In the genomic region with DNA sequence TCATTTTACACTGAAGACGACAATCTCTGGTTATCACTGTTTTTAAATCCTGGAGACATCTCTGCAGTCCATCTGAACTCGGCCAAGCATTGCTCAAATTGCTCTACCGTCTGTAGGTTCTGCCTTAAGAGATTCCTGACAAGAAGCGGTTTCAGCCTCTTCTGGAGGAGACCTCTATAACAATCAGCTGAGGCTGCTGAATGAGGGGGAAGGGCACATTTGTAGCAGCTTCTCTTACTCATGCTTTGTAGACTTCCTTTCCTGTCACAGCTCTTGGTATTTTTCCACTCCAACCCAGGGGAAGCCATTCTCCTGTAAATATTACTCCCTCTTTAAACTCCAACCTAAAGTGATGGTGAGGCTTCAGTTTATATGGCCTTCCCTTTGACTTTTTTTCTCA, we compare ENCODE assay signal across 8 cellular contexts. TPM values are rescaled to one million over a fixed set of nuclear protein-coding genes. Genes with fewer than 3 reads are reported as not detected.
A peak's percentile ranks its signal among the peaks of the same experiment; 100 is the strongest.
DNase-seq lines count a peak whose midpoint lies in the region; ATAC-seq and TF ChIP-seq lines count a peak whose summit lies in the region.

No MANE protein-coding gene starts in this region.

- POLR2A ChIA-PET in WTC11 (lab: Charles Lee) = interaction anchor here (1.5 kb wide), 1 partner anchor 72 kb away, joined by 3 read pairs; no protein-coding TSS in a partner anchor

- H3K9me2 ChIP-seq in hepatocyte (replicated peaks; ENCODE audit: insufficient read depth) = no peaks in the 10 kb centered on the region

- no peaks in the 10 kb centered on the region for H3K79me2 ChIP-seq in hepatocyte

- H2AFZ ChIP-seq in hepatocyte = no peak overlapping the region

- H3K27ac Mint-ChIP-seq in WTC11 = peak overlapping the region; percentile 94

- H4K20me1 ChIP-seq in hepatocyte (ENCODE audit: insufficient read depth, poor library complexity, severe bottlenecking) = no peaks in the 10 kb centered on the region

- DNase-seq in COLO668 (lab: John Stamatoyannopoulos, UW; ENCODE audit: unreplicated experiment) (peak; percentile 32), WTC11 (ENCODE audit: low spot score) (peak; percentile 25), hepatocyte (ENCODE audit: low spot score) (peak; percentile 81), stromal cell of bone marrow (ENCODE audit: low read depth) (peak; percentile 80), NCI-H1105 (lab: John Stamatoyannopoulos, UW) (no peak)
- peak; percentile 31 for DNase-seq in Jurkat, Clone E6-1 (ENCODE audit: low read depth, low spot score)

- no peaks in the 10 kb centered on the region for H3K9me3 Mint-ChIP-seq in WTC11

- WGBS in hepatocyte (ENCODE audit: low lambda C conversion rate, missing lambda C conversion rate) = 35% methylated on average over 4 of the region's 4 CpGs

- no peak overlapping the region for H3K4me3 ChIP-seq in Jurkat, Clone E6-1 (ENCODE audit: low read length)
- H3K4me3 ChIP-seq in hepatocyte = no peak overlapping the region

- H3K36me3 ChIP-seq in hepatocyte (replicated peaks; ENCODE audit: insufficient read depth, low read depth) = no peaks in the 10 kb centered on the region

- H3K9me3 ChIP-seq in hepatocyte (ENCODE audit: low read depth) = no peaks in the 10 kb centered on the region

- H3K4me1 ChIP-seq in hepatocyte (ENCODE audit: insufficient read depth) = peaks cover 18% of the 10 kb centered on the region

- H3K27me3 ChIP-seq in hepatocyte = no peaks in the 10 kb centered on the region

- ATAC-seq in WTC11 (no peak), GM21825 (IDR thresholded peaks at IDR 0.05; ENCODE audit: unreplicated experiment) (no peak), HG02588 (IDR thresholded peaks at IDR 0.05; ENCODE audit: unreplicated experiment) (no peak)

- peaks cover 24% of the 10 kb centered on the region for H3K27me3 Mint-ChIP-seq in WTC11 (ENCODE audit: low read depth)

- CTCF ChIA-PET in WTC11 (lab: Charles Lee) = interaction anchor here (0.9 to 1.2 kb wide), 5 partner anchors 23 to 195 kb away, joined by 3 to 6 read pairs (median 5); a partner anchor contains a TSS

- H3K4me1 Mint-ChIP-seq in WTC11 = peaks cover 35% of the 10 kb centered on the region

- H3K36me3 Mint-ChIP-seq in WTC11 = peaks cover 17% of the 10 kb centered on the region

- H3K27ac ChIP-seq in hepatocyte = peak overlapping the region; percentile 75

- TF ChIP-seq CTCF in WTC11 (IDR thresholded peaks at IDR 0.05) (no peak), hepatocyte (IDR thresholded peaks at IDR 0.05; ENCODE audit: poor library complexity) (no peak)

- H3K4me3 Mint-ChIP-seq in WTC11 = peak overlapping the region; percentile 8

- peak overlapping the region; percentile 19 for H3K4me2 ChIP-seq in hepatocyte

TF ChIP-seq in WTC11, 78 proteins besides CTCF, POLR2A, EP300 and RAD21:
- TF ChIP-seq ZNF219 (CRISPR knock-in tag; IDR thresholded peaks at IDR 0.05; ENCODE audit: borderline replicate concordance) = no peak
- TF ChIP-seq NFE2L1 (CRISPR knock-in tag; IDR thresholded peaks at IDR 0.05) = no peak
- no peak for TF ChIP-seq ZNF232 (CRISPR knock-in tag; IDR thresholded peaks at IDR 0.05)
- TF ChIP-seq, protein P1, sequence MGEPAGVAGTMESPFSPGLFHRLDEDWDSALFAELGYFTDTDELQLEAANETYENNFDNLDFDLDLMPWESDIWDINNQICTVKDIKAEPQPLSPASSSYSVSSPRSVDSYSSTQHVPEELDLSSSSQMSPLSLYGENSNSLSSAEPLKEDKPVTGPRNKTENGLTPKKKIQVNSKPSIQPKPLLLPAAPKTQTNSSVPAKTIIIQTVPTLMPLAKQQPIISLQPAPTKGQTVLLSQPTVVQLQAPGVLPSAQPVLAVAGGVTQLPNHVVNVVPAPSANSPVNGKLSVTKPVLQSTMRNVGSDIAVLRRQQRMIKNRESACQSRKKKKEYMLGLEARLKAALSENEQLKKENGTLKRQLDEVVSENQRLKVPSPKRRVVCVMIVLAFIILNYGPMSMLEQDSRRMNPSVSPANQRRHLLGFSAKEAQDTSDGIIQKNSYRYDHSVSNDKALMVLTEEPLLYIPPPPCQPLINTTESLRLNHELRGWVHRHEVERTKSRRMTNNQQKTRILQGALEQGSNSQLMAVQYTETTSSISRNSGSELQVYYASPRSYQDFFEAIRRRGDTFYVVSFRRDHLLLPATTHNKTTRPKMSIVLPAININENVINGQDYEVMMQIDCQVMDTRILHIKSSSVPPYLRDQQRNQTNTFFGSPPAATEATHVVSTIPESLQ (CRISPR knock-in tag; IDR thresholded peaks at IDR 0.05) = no peak
- TF ChIP-seq, protein P2, sequence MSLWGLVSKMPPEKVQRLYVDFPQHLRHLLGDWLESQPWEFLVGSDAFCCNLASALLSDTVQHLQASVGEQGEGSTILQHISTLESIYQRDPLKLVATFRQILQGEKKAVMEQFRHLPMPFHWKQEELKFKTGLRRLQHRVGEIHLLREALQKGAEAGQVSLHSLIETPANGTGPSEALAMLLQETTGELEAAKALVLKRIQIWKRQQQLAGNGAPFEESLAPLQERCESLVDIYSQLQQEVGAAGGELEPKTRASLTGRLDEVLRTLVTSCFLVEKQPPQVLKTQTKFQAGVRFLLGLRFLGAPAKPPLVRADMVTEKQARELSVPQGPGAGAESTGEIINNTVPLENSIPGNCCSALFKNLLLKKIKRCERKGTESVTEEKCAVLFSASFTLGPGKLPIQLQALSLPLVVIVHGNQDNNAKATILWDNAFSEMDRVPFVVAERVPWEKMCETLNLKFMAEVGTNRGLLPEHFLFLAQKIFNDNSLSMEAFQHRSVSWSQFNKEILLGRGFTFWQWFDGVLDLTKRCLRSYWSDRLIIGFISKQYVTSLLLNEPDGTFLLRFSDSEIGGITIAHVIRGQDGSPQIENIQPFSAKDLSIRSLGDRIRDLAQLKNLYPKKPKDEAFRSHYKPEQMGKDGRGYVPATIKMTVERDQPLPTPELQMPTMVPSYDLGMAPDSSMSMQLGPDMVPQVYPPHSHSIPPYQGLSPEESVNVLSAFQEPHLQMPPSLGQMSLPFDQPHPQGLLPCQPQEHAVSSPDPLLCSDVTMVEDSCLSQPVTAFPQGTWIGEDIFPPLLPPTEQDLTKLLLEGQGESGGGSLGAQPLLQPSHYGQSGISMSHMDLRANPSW (CRISPR knock-in tag; conservative IDR thresholded peaks at IDR 0.05; ENCODE audit: low read depth) = no peak
TF ChIP-seq in WTC11: peak in this region for 0.

RNA-seq across cellular contexts. Expression of a gene that starts 3.0 kb away (rescaled TPM):
- polyA plus RNA-seq in Jurkat, Clone E6-1 (2012; ENCODE audit: insufficient read depth, insufficient read length) = 18.7 TPM
- total RNA-seq in WTC11 (2021) (29.8 to 38.5 TPM (median 33.0 TPM) in 3 replicates), hepatocyte (22.3 and 35.0 TPM in 2 replicates)
- 29.0 and 33.3 TPM in 2 replicates for polyA plus RNA-seq in hepatocyte

RNA-seq across cellular contexts. Expression of a gene that starts 22.6 kb away (rescaled TPM):
- polyA plus RNA-seq in Jurkat, Clone E6-1 (2012; ENCODE audit: insufficient read depth, insufficient read length) = 28.8 TPM
- total RNA-seq in WTC11 (2021) (6.6 to 7.8 TPM (median 6.8 TPM) in 3 replicates), hepatocyte (51.2 and 64.4 TPM in 2 replicates)
- polyA plus RNA-seq in hepatocyte = 66.4 and 75.8 TPM in 2 replicates

RNA-seq across cellular contexts. Expression of a gene that starts 51.8 kb away (rescaled TPM):
- polyA plus RNA-seq in Jurkat, Clone E6-1 (2012; ENCODE audit: insufficient read depth, insufficient read length) = 130 TPM
- total RNA-seq in WTC11 (2021) (108 to 133 TPM (median 123 TPM) in 3 replicates), hepatocyte (49.2 and 55.0 TPM in 2 replicates)
- polyA plus RNA-seq in hepatocyte = 87.5 and 115 TPM in 2 replicates
